24 cellular contexts compared by ENCODE assay signal in genomic region chr6:166780284-166780683, GRCh38.
"Had no signal": no experiment of that assay in that cellular context is flagged by ENCODE, and none has a peak within 500 bp of the region (broad histone marks: within the 10 kb centered on the region; RNA-seq: fewer than 3 reads in every experiment).

No MANE protein-coding gene starts in this region.

- H3K27ac Mint-ChIP-seq: activated CD4-positive, alpha-beta memory T cell treated with anti-CD3 and anti-CD28 coated beads for 36 hours; activated naive CD4-positive, alpha-beta T cell treated with anti-CD3 and anti-CD28 coated beads, Interleukin-2, amount 50 U/mL, for 72 hours; activated naive CD8-positive, alpha-beta T cell treated with anti-CD3 and anti-CD28 coated beads, Interleukin-2, amount 50 U/mL, for 24 hours; T-helper 17 cell; WTC11 had no signal

- H3K27me3 ChIP-seq: ascending aorta, body of pancreas had no signal

- H3K36me3 ChIP-seq: ascending aorta had no signal

- H3K36me3 Mint-ChIP-seq: activated CD4-positive, alpha-beta memory T cell treated with anti-CD3 and anti-CD28 coated beads for 36 hours; activated naive CD4-positive, alpha-beta T cell treated with anti-CD3 and anti-CD28 coated beads, Interleukin-2, amount 50 U/mL, for 72 hours had no signal

- H3K27me3 Mint-ChIP-seq: activated CD4-positive, alpha-beta memory T cell treated with anti-CD3 and anti-CD28 coated beads for 36 hours; T-helper 17 cell had no signal

- H3K27ac ChIP-seq: ascending aorta, body of pancreas had no signal

- DNase-seq: activated CD4-positive, alpha-beta memory T cell treated with anti-CD3 and anti-CD28 coated beads for 36 hours; activated CD4-positive, alpha-beta T cell treated with anti-CD3 and anti-CD28 coated beads for 48 hours; activated CD4-positive, CD25-positive, alpha-beta regulatory T cell treated with anti-CD3 and anti-CD28 coated beads, Interleukin-2, amount 50 U/mL, for 72 hours; activated effector memory CD4-positive, alpha-beta T cell treated with anti-CD3 and anti-CD28 coated beads, Interleukin-2, amount 50 U/mL, for 16 hours; activated naive CD4-positive, alpha-beta T cell treated with Interleukin-2 at 50 U/mL for 16 hours; activated naive CD8-positive, alpha-beta T cell treated with anti-CD3 and anti-CD28 coated beads, Interleukin-2, amount 50 U/mL, for 24 hours; activated T-cell treated with anti-CD3 and anti-CD28 coated beads, Interleukin-2, amount 50 U/mL, for 4 hours; amniotic stem cell; body of pancreas; central memory CD4-positive, alpha-beta T cell; Karpas-422; NCI-H1048; NCI-H1930; NCI-H2171; NCI-H2227 treated with DMSO at 0.1 percent for 48 hours; NCI-H526 treated with DMSO at 0.1 percent for 48 hours; NCI-H82; SIG-M5; T-helper 17 cell; T-helper 9 cell had no signal

- H3K4me3 ChIP-seq: ascending aorta, body of pancreas, K562 had no signal

- H3K4me3 Mint-ChIP-seq: activated CD4-positive, alpha-beta memory T cell treated with anti-CD3 and anti-CD28 coated beads for 36 hours; activated naive CD8-positive, alpha-beta T cell treated with anti-CD3 and anti-CD28 coated beads, Interleukin-2, amount 50 U/mL, for 24 hours; activated T-cell treated with anti-CD3 and anti-CD28 coated beads, Interleukin-2, amount 50 U/mL, for 4 hours; T-helper 17 cell; WTC11 had no signal

- H3K9me3 ChIP-seq: ascending aorta, body of pancreas had no signal

- H3K9me3 Mint-ChIP-seq: activated CD4-positive, alpha-beta memory T cell treated with anti-CD3 and anti-CD28 coated beads for 36 hours; activated naive CD4-positive, alpha-beta T cell treated with anti-CD3 and anti-CD28 coated beads, Interleukin-2, amount 50 U/mL, for 72 hours; activated naive CD8-positive, alpha-beta T cell treated with anti-CD3 and anti-CD28 coated beads, Interleukin-2, amount 50 U/mL, for 24 hours; activated T-cell treated with anti-CD3 and anti-CD28 coated beads, Interleukin-2, amount 50 U/mL, for 4 hours had no signal

- H3K4me1 Mint-ChIP-seq: activated naive CD8-positive, alpha-beta T cell treated with anti-CD3 and anti-CD28 coated beads, Interleukin-2, amount 50 U/mL, for 24 hours had no signal

- ATAC-seq: activated naive CD4-positive, alpha-beta T cell treated with anti-CD3 and anti-CD28 coated beads, Interleukin-2, amount 50 U/mL, for 72 hours; activated naive CD8-positive, alpha-beta T cell treated with anti-CD3 and anti-CD28 coated beads, Interleukin-2, amount 50 U/mL, for 24 hours; activated T-cell treated with anti-CD3 and anti-CD28 coated beads, Interleukin-2, amount 50 U/mL, for 4 hours; body of pancreas; K562; T-helper 17 cell; WTC11 had no signal

- H3K4me1 ChIP-seq: ascending aorta, body of pancreas had no signal
